Comparison of ENCODE assay signal across 27 cellular contexts in the genomic region with DNA sequence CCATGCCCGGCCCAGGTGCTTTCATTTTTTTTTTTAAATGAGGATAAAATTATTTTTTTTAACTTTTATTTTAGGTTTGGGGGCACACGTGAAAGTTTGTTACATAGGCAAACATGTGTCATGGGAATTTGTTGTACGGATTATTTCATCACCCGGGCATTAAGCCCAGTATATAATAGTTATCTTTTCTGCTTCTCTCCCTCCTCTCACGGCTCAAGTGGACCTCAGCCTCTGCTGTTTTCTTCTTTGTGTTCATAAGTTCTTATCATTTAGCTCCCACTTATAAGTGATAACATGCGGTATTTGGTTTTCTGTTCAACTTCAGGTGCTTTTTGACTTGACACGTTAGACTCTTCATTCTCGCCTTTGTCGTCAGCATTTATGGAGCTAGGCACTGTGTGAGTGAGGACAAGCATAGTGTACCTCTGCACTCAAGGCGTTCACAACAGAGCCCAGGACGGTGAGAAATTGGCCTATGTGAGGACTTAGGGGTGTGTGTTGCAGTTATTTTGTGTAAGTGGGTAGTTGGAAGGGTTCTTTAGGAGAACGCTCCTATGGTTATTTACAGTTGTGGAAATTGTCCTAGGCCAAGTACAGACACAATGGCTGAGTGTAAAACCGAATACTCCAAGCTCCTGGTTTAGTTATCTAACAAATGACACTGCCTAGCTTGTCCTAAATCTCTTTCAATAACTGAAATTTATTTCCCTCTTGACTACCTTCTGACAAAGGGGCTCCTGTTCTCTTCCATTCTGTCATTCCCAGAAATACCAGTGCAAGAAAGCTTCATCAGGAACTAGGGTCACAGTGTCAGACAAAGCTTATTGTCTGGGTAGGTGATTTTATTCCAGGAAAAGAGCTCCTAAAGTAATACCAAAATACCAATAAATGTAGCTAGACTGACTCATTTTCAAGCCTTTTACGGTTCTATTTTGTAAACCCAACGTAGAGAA.
DNase-seq lines count a peak whose midpoint lies in the region; ATAC-seq, FAIRE-seq and TF ChIP-seq lines count a peak whose summit lies in the region.
"Had no signal": no experiment of that assay in that cellular context is flagged by ENCODE, and none has a peak within 500 bp of the region (broad histone marks: within the 10 kb centered on the region; RNA-seq: fewer than 3 reads in every experiment).

No MANE protein-coding gene starts in this region.

- no peaks in the 10 kb centered on the region for H3K79me2 ChIP-seq in HCT116 (ENCODE audit: insufficient read depth, low read length)

- ATAC-seq in HCT116 (peak; percentile 68), left cardiac atrium (peak; percentile 75 to 93)
- ATAC-seq: activated CD8-positive, alpha-beta T cell treated with anti-CD3 and anti-CD28 coated beads, Interleukin-2, amount 10 ng/mL, durations not matched to agents 7 days and 5 days had no signal

- H3K4me3 ChIP-seq in HCT116 (replicated peaks in 1 of 2; ENCODE audit: low read depth in 1 of 2, low read length in 2 of 2), result peak overlapping the region in 1 of 2 experiments; percentile 8; a peak in 1 of 4 replicates
- H3K4me3 ChIP-seq in Peyer's patch, result no peak overlapping the region
- no peak overlapping the region for H3K4me3 ChIP-seq in H7 (ENCODE audit: insufficient read depth, low read depth, low read length)
- H3K4me3 ChIP-seq: breast epithelium, esophagus squamous epithelium, K562, right lobe of liver, upper lobe of left lung had no signal

- H3K4me3 Mint-ChIP-seq in progenitor cell of endocrine pancreas (ENCODE audit: low read depth), result no peak overlapping the region
- H3K4me3 Mint-ChIP-seq: activated B cell treated with CpG ODN at 0.5 μM for 24 hours; activated CD8-positive, alpha-beta T cell treated with anti-CD3 and anti-CD28 coated beads, Interleukin-2, amount 10 ng/mL, durations not matched to agents 7 days and 5 days; activated naive CD8-positive, alpha-beta T cell treated with anti-CD3 and anti-CD28 coated beads, Interleukin-2, amount 10 ng/mL, durations not matched to agents 7 days and 5 days; CD8-positive, alpha-beta memory T cell; stimulated activated naive CD8-positive, alpha-beta T cell treated with anti-CD3 and anti-CD28 coated beads, Interleukin-15, Interleukin-2, amounts not matched to agents 100 ng/mL and 50 ng/mL, for 24 hours; T-helper 1 cell treated with Interleukin-12 subunit alpha and Interleukin-12 subunit beta and Interleukin-4 antibody, amounts not matched to agents 30 μg/mL and 1 μg/mL, for 36 hours had no signal

- peak overlapping the region; percentile 92 for H3K27ac Mint-ChIP-seq in progenitor cell of endocrine pancreas
- H3K27ac Mint-ChIP-seq: activated B cell treated with CpG ODN at 0.5 μM for 24 hours; activated CD8-positive, alpha-beta T cell treated with anti-CD3 and anti-CD28 coated beads, Interleukin-2, amount 10 ng/mL, durations not matched to agents 7 days and 5 days; activated naive CD8-positive, alpha-beta T cell treated with anti-CD3 and anti-CD28 coated beads, Interleukin-2, amount 10 ng/mL, durations not matched to agents 7 days and 5 days; CD8-positive, alpha-beta memory T cell; stimulated activated naive CD8-positive, alpha-beta T cell treated with anti-CD3 and anti-CD28 coated beads, Interleukin-15, Interleukin-2, amounts not matched to agents 100 ng/mL and 50 ng/mL, for 24 hours; T-helper 1 cell treated with Interleukin-12 subunit alpha and Interleukin-12 subunit beta and Interleukin-4 antibody, amounts not matched to agents 30 μg/mL and 1 μg/mL, for 36 hours had no signal

- TF ChIP-seq RAD21 in HCT116 (IDR thresholded peaks at IDR 0.05; ENCODE audit: low read depth), result no peak

- TF ChIP-seq CTCF in HCT116 (IDR thresholded peaks at IDR 0.05 in 2 of 3, conservative IDR thresholded peaks at IDR 0.05 in 1 of 3; ENCODE audit: borderline replicate concordance in 1 of 3, insufficient read depth in 1 of 3, low read depth in 2 of 3, low read length in 2 of 3) (no peak), progenitor cell of endocrine pancreas (IDR thresholded peaks at IDR 0.05; ENCODE audit: unreplicated experiment) (no peak), Peyer's patch (IDR thresholded peaks at IDR 0.05) (no peak)

- no peaks in the 10 kb centered on the region; the same call in 1 of the 2 replicates for H3K9me2 ChIP-seq in HCT116 (ENCODE audit: insufficient read depth)

- no TSS peak for BruUV-seq in HCT116 (replicated peaks; lab: Mats Ljungman, UMichigan)

- H3K9me3 Mint-ChIP-seq in progenitor cell of endocrine pancreas (ENCODE audit: low read depth), result no peaks in the 10 kb centered on the region
- H3K9me3 Mint-ChIP-seq: activated B cell treated with CpG ODN at 0.5 μM for 24 hours; activated naive CD8-positive, alpha-beta T cell treated with anti-CD3 and anti-CD28 coated beads, Interleukin-2, amount 10 ng/mL, durations not matched to agents 7 days and 5 days; CD8-positive, alpha-beta memory T cell; stimulated activated naive CD8-positive, alpha-beta T cell treated with anti-CD3 and anti-CD28 coated beads, Interleukin-15, Interleukin-2, amounts not matched to agents 100 ng/mL and 50 ng/mL, for 24 hours; T-helper 1 cell treated with Interleukin-12 subunit alpha and Interleukin-12 subunit beta and Interleukin-4 antibody, amounts not matched to agents 30 μg/mL and 1 μg/mL, for 36 hours had no signal

- RAD21 ChIA-PET in HCT116 (lab: Charles Lee; ENCODE audit: low non-redundant PET in 1 of 2, low total read pairs in 2 of 2, uncharacterized antibody in 2 of 2, unreplicated experiment in 2 of 2), result interaction anchor here in 1 of 2 experiments (1.1 kb wide), 1 partner anchor 33 kb away, joined by 3 read pairs; no protein-coding TSS in a partner anchor

- H3K9me3 ChIP-seq in HCT116 (ENCODE audit: control insufficient read depth in 1 of 2, insufficient read depth in 1 of 2, low read depth in 1 of 2, low read length in 2 of 2), result no peaks in the 10 kb centered on the region
- no peaks in the 10 kb centered on the region for H3K9me3 ChIP-seq in Peyer's patch
- H3K9me3 ChIP-seq: breast epithelium, esophagus squamous epithelium, neutrophil, right lobe of liver, upper lobe of left lung had no signal

- H2AFZ ChIP-seq in HCT116 (ENCODE audit: low read depth, low read length, poor library complexity, severe bottlenecking), result no peak overlapping the region

- peak; percentile 22 for DNase-seq in HCT116 (ENCODE audit: low read depth, low spot score)
- peak; percentile 85 for DNase-seq in amniotic epithelial cell (ENCODE audit: low read depth)
- no peak for DNase-seq in left cardiac atrium
- no peak for DNase-seq in progenitor cell of endocrine pancreas (ENCODE audit: low spot score, unreplicated experiment)
- DNase-seq in GM19239 (ENCODE audit: insufficient read length, low spot score), result no peak
- no peak for DNase-seq in middle frontal gyrus (ENCODE audit: extremely low spot score, low spot score)
- DNase-seq in Peyer's patch, result no peak
- DNase-seq in H7, result no peak
- DNase-seq: activated B cell treated with CpG ODN at 0.5 μM for 24 hours; activated CD8-positive, alpha-beta T cell treated with anti-CD3 and anti-CD28 coated beads, Interleukin-2, amount 10 ng/mL, durations not matched to agents 7 days and 5 days; activated naive CD8-positive, alpha-beta T cell treated with anti-CD3 and anti-CD28 coated beads, Interleukin-2, amount 10 ng/mL, durations not matched to agents 7 days and 5 days; CD8-positive, alpha-beta memory T cell; DND-41; esophagus squamous epithelium; GOT3; kidney; midbrain; NCI-H2081; NCI-H510A; right lobe of liver; SHP77; upper lobe of left lung had no signal

- H3K36me3 ChIP-seq in HCT116 (ENCODE audit: control insufficient read depth in 1 of 2, insufficient read depth in 2 of 2, low read length in 2 of 2), result no peaks in the 10 kb centered on the region
- H3K36me3 ChIP-seq in Peyer's patch, result no peaks in the 10 kb centered on the region
- no peaks in the 10 kb centered on the region for H3K36me3 ChIP-seq in H7 (replicated peaks; ENCODE audit: control insufficient read depth, insufficient read depth, low read length)
- H3K36me3 ChIP-seq: breast epithelium, esophagus squamous epithelium, neutrophil, right lobe of liver, upper lobe of left lung had no signal

- H3K4me1 Mint-ChIP-seq in progenitor cell of endocrine pancreas (ENCODE audit: low read depth), result peaks cover 45% of the 10 kb centered on the region
- H3K4me1 Mint-ChIP-seq: activated B cell treated with CpG ODN at 0.5 μM for 24 hours; activated naive CD8-positive, alpha-beta T cell treated with anti-CD3 and anti-CD28 coated beads, Interleukin-2, amount 10 ng/mL, durations not matched to agents 7 days and 5 days; CD8-positive, alpha-beta memory T cell had no signal

- CTCF ChIA-PET in HCT116 (lab: Charles Lee), result interaction anchor here (1.3 kb wide), 1 partner anchor 492 kb away, joined by 4 read pairs; no protein-coding TSS in a partner anchor

- no peak overlapping the region for H3K9ac ChIP-seq in HCT116 (ENCODE audit: low read length)

- FAIRE-seq in GM19239 (lab: Jason Lieb, UNC), result no peak
- FAIRE-seq: K562, kidney had no signal

- H3K27ac ChIP-seq in HCT116 (ENCODE audit: low read depth, low read length), result no peak overlapping the region
- H3K27ac ChIP-seq in Peyer's patch, result no peak overlapping the region
- H3K27ac ChIP-seq: esophagus squamous epithelium, neutrophil, right lobe of liver, upper lobe of left lung had no signal

- no peaks in the 10 kb centered on the region for H3K27me3 Mint-ChIP-seq in progenitor cell of endocrine pancreas
- H3K27me3 Mint-ChIP-seq: activated B cell treated with CpG ODN at 0.5 μM for 24 hours; CD8-positive, alpha-beta memory T cell; stimulated activated naive CD8-positive, alpha-beta T cell treated with anti-CD3 and anti-CD28 coated beads, Interleukin-15, Interleukin-2, amounts not matched to agents 100 ng/mL and 50 ng/mL, for 24 hours had no signal

- H3K27me3 ChIP-seq in HCT116 (ENCODE audit: insufficient read depth, low read length), result no peaks in the 10 kb centered on the region
- H3K27me3 ChIP-seq in Peyer's patch, result no peaks in the 10 kb centered on the region
- H3K27me3 ChIP-seq in H7 (ENCODE audit: control insufficient read depth, insufficient read depth, low read length), result no peaks in the 10 kb centered on the region
- H3K27me3 ChIP-seq: breast epithelium, esophagus squamous epithelium, neutrophil, right lobe of liver, upper lobe of left lung had no signal

- H3K36me3 Mint-ChIP-seq in progenitor cell of endocrine pancreas (ENCODE audit: insufficient read depth), result no peaks in the 10 kb centered on the region
- H3K36me3 Mint-ChIP-seq: activated naive CD8-positive, alpha-beta T cell treated with anti-CD3 and anti-CD28 coated beads, Interleukin-2, amount 10 ng/mL, durations not matched to agents 7 days and 5 days; CD8-positive, alpha-beta memory T cell had no signal

- H4K20me1 ChIP-seq in HCT116 (ENCODE audit: insufficient read depth), result no peaks in the 10 kb centered on the region

- H3K4me1 ChIP-seq in HCT116 (ENCODE audit: control insufficient read depth in 1 of 2, insufficient read depth in 2 of 2, low read length in 2 of 2) (peaks cover 16 to 20% of the 10 kb centered on the region in 2 experiments; a peak in 3 of 4 replicates), Peyer's patch (no peaks in the 10 kb centered on the region)
- H3K4me1 ChIP-seq: breast epithelium, esophagus squamous epithelium, right lobe of liver, upper lobe of left lung had no signal

- no peak for TF ChIP-seq POLR2A in HCT116 (IDR thresholded peaks at IDR 0.05; ENCODE audit: borderline replicate concordance, extremely low read depth, insufficient read depth, insufficient read length)
- no peak for TF ChIP-seq POLR2A in Peyer's patch (IDR thresholded peaks at IDR 0.05)

- POLR2A ChIA-PET in HCT116 (lab: Charles Lee), result interaction anchor here (0.6 kb wide), 1 partner anchor 1983 kb away, joined by 3 read pairs; no protein-coding TSS in a partner anchor

- peak overlapping the region; percentile 46 for H3K4me2 ChIP-seq in HCT116 (ENCODE audit: low read length)

- intact Hi-C loops in HCT116 (cut with micrococcal nuclease) (no loop called here), left cardiac atrium (cut with DNase I) (loop anchor here in 1 of 2 donors (5.0 kb wide), 1 partner anchor 53 kb away; no protein-coding TSS in a partner anchor)

Comparison
In these comparisons a context has a peak if more than half of its experiments do, and no peak if none do; other contexts are left out.
1. DNase-seq: peak in HCT116 (single experiment) and amniotic epithelial cell (single experiment); none in left cardiac atrium (single experiment), progenitor cell of endocrine pancreas (single experiment), GM19239 (single experiment), middle frontal gyrus (single experiment), Peyer's patch (0 of 3) and H7 (single experiment).